21 cellular contexts compared by ENCODE assay signal in the genomic region with DNA sequence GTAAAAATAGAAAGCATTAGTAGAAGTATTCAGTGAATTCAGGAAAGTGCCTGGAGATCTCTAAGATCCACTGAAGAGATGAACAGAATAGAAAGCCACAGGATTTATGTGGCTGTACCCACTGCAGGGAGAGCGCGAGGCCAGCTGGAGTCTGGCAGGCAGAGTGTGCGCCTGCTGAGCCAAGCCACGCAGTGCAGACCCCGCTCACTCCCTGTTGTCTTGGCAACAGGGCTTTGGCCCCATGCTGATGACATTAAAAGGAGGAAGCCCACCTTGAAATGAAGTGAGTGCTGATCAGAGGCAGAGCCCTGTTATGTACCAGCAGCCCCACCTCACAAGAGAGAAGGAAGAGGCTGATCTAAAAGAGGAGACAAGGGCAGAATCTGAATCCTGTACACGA. TPM values are rescaled to one million over a fixed set of nuclear protein-coding genes. Genes with fewer than 3 reads are reported as not detected.
DNase-seq lines count a peak whose midpoint lies in the region; ATAC-seq and TF ChIP-seq lines count a peak whose summit lies in the region.
"Had no signal": no experiment of that assay in that cellular context is flagged by ENCODE, and none has a peak within 500 bp of the region (broad histone marks: within the 10 kb centered on the region; RNA-seq: fewer than 3 reads in every experiment).

No MANE protein-coding gene starts in this region.

- H3K4me3 ChIP-seq in naive thymus-derived CD4-positive, alpha-beta T cell (ENCODE audit: low read length): no peak overlapping the region
- H3K4me3 ChIP-seq: breast epithelium, esophagus muscularis mucosa, HAP-1, suprapubic skin had no signal

- peaks cover 20% of the 10 kb centered on the region for H3K4me1 Mint-ChIP-seq in stimulated activated naive CD8-positive, alpha-beta T cell treated with anti-CD3 and anti-CD28 coated beads, Interleukin-15, Interleukin-2, amounts not matched to agents 100 ng/mL and 50 ng/mL, for 24 hours (ENCODE audit: low read depth)
- H3K4me1 Mint-ChIP-seq in activated T-helper 1 cell treated with anti-CD3 and anti-CD28 coated beads, Interleukin-12 subunit alpha, Interleukin-12 subunit beta, Interleukin-2, Interleukin-4 antibody, amounts not matched to agents 30 ng/mL and 10 ng/mL and 1 ng/mL, durations not matched to agents 14 hours and 24 hours and 36 hours (ENCODE audit: low read depth): peaks cover 48% of the 10 kb centered on the region
- H3K4me1 Mint-ChIP-seq in naive thymus-derived CD4-positive, alpha-beta T cell: peaks cover 32 to 83% (median 39%) of the 10 kb centered on the region in 7 donors

- no peak for DNase-seq in stimulated activated naive CD8-positive, alpha-beta T cell treated with anti-CD3 and anti-CD28 coated beads, Interleukin-15, Interleukin-2, amounts not matched to agents 100 U/mL and 50 U/mL, for 24 hours
- DNase-seq in activated T-helper 1 cell treated with anti-CD3 and anti-CD28 coated beads, Interleukin-12 subunit alpha, Interleukin-12 subunit beta, Interleukin-2, Interleukin-4 antibody, amounts not matched to agents 30 ng/mL and 10 ng/mL and 1 ng/mL, durations not matched to agents 14 hours and 24 hours and 36 hours (ENCODE audit: low spot score): no peak
- peak in 1 of 9 donors; percentile 12 for DNase-seq in naive thymus-derived CD4-positive, alpha-beta T cell
- DNase-seq in foreskin keratinocyte (no peak), HK-2 (ENCODE audit: unreplicated experiment) (no peak), D341Med (ENCODE audit: low spot score) (no peak)
- DNase-seq: activated CD4-positive, alpha-beta T cell treated with anti-CD3 and anti-CD28 coated beads for 4 hours; activated gamma-delta T cell; DMS153; glutamatergic neuron; NCI-H1436; NCI-H2227 treated with DMSO at 0.1 percent for 48 hours; right cardiac atrium; T1000 had no signal

- H3K27ac Mint-ChIP-seq in stimulated activated naive CD8-positive, alpha-beta T cell treated with anti-CD3 and anti-CD28 coated beads, Interleukin-15, Interleukin-2, amounts not matched to agents 100 ng/mL and 50 ng/mL, for 24 hours: no peak overlapping the region
- H3K27ac Mint-ChIP-seq in activated T-helper 1 cell treated with anti-CD3 and anti-CD28 coated beads, Interleukin-12 subunit alpha, Interleukin-12 subunit beta, Interleukin-2, Interleukin-4 antibody, amounts not matched to agents 30 ng/mL and 10 ng/mL and 1 ng/mL, durations not matched to agents 14 hours and 24 hours and 36 hours: peak overlapping the region; percentile 93
- H3K27ac Mint-ChIP-seq in naive thymus-derived CD4-positive, alpha-beta T cell: peak overlapping the region; percentile 91 to 99 (median 96)

- peak overlapping the region; percentile 83 for H3K4me3 Mint-ChIP-seq in stimulated activated naive CD8-positive, alpha-beta T cell treated with anti-CD3 and anti-CD28 coated beads, Interleukin-15, Interleukin-2, amounts not matched to agents 100 ng/mL and 50 ng/mL, for 24 hours
- peak overlapping the region; percentile 59 for H3K4me3 Mint-ChIP-seq in activated T-helper 1 cell treated with anti-CD3 and anti-CD28 coated beads, Interleukin-12 subunit alpha, Interleukin-12 subunit beta, Interleukin-2, Interleukin-4 antibody, amounts not matched to agents 30 ng/mL and 10 ng/mL and 1 ng/mL, durations not matched to agents 14 hours and 24 hours and 36 hours
- peak overlapping the region; percentile 84 to 92 (median 88) for H3K4me3 Mint-ChIP-seq in naive thymus-derived CD4-positive, alpha-beta T cell

- no peaks in the 10 kb centered on the region for H3K9me3 ChIP-seq in naive thymus-derived CD4-positive, alpha-beta T cell (ENCODE audit: control insufficient read depth in 2 of 3, low read length in 3 of 3)
- H3K9me3 ChIP-seq: breast epithelium, esophagus muscularis mucosa, HAP-1, neutrophil, suprapubic skin had no signal

- ATAC-seq in stimulated activated naive CD8-positive, alpha-beta T cell treated with anti-CD3 and anti-CD28 coated beads, Interleukin-15, Interleukin-2, amounts not matched to agents 100 U/mL and 50 U/mL, for 24 hours: no peak
- ATAC-seq in naive thymus-derived CD4-positive, alpha-beta T cell: no peak
- no peak for ATAC-seq in foreskin keratinocyte
- ATAC-seq: right cardiac atrium, Right ventricle myocardium inferior had no signal

- peaks cover 3% of the 10 kb centered on the region for H3K36me3 Mint-ChIP-seq in stimulated activated naive CD8-positive, alpha-beta T cell treated with anti-CD3 and anti-CD28 coated beads, Interleukin-15, Interleukin-2, amounts not matched to agents 100 ng/mL and 50 ng/mL, for 24 hours (ENCODE audit: low read depth)
- H3K36me3 Mint-ChIP-seq in activated T-helper 1 cell treated with anti-CD3 and anti-CD28 coated beads, Interleukin-12 subunit alpha, Interleukin-12 subunit beta, Interleukin-2, Interleukin-4 antibody, amounts not matched to agents 30 ng/mL and 10 ng/mL and 1 ng/mL, durations not matched to agents 14 hours and 24 hours and 36 hours (ENCODE audit: low read depth): peaks cover 21% of the 10 kb centered on the region
- H3K36me3 Mint-ChIP-seq in naive thymus-derived CD4-positive, alpha-beta T cell: peaks cover 0 to 29% (median 23%) of the 10 kb centered on the region in 5 donors

- no peaks in the 10 kb centered on the region for H3K27me3 Mint-ChIP-seq in stimulated activated naive CD8-positive, alpha-beta T cell treated with anti-CD3 and anti-CD28 coated beads, Interleukin-15, Interleukin-2, amounts not matched to agents 100 ng/mL and 50 ng/mL, for 24 hours
- H3K27me3 Mint-ChIP-seq in activated T-helper 1 cell treated with anti-CD3 and anti-CD28 coated beads, Interleukin-12 subunit alpha, Interleukin-12 subunit beta, Interleukin-2, Interleukin-4 antibody, amounts not matched to agents 30 ng/mL and 10 ng/mL and 1 ng/mL, durations not matched to agents 14 hours and 24 hours and 36 hours (ENCODE audit: insufficient read depth): no peaks in the 10 kb centered on the region
- H3K27me3 Mint-ChIP-seq in naive thymus-derived CD4-positive, alpha-beta T cell: no peaks in the 10 kb centered on the region

- intact Hi-C loops in activated T-helper 1 cell treated with anti-CD3 and anti-CD28 coated beads, Interleukin-12 subunit alpha, Interleukin-12 subunit beta, Interleukin-2, Interleukin-4 antibody, amounts not matched to agents 30 ng/mL and 10 ng/mL and 1 ng/mL, durations not matched to agents 14 hours and 24 hours and 36 hours (cut with micrococcal nuclease): no loop called here
- intact Hi-C loops in naive thymus-derived CD4-positive, alpha-beta T cell (cut with micrococcal nuclease): loop anchor here in 1 of 2 donors (5.0 kb wide), 1 partner anchor 326 kb away; a partner anchor contains a TSS

- H3K36me3 ChIP-seq in naive thymus-derived CD4-positive, alpha-beta T cell (ENCODE audit: control insufficient read depth in 2 of 3, insufficient read depth in 3 of 3, low read length in 3 of 3): peaks cover 0 to 7% (median 0%) of the 10 kb centered on the region in 3 experiments
- H3K36me3 ChIP-seq: breast epithelium, HAP-1, suprapubic skin had no signal

- TF ChIP-seq CTCF in foreskin keratinocyte (conservative IDR thresholded peaks at IDR 0.05): no peak

- CTCF ChIA-PET in naive thymus-derived CD4-positive, alpha-beta T cell (lab: Charles Lee): interaction anchor here (0.6 to 5.4 kb wide), 4 partner anchors 11 to 281 kb away, joined by 3 to 61 read pairs (median 19); a partner anchor contains a TSS

- H3K27ac ChIP-seq in naive thymus-derived CD4-positive, alpha-beta T cell (ENCODE audit: low read depth, low read length): peak overlapping the region; percentile 77
- H3K27ac ChIP-seq in foreskin keratinocyte: no peak overlapping the region
- H3K27ac ChIP-seq: breast epithelium, esophagus muscularis mucosa, neutrophil, suprapubic skin had no signal

- H3K27me3 ChIP-seq in naive thymus-derived CD4-positive, alpha-beta T cell (ENCODE audit: control insufficient read depth in 2 of 2, insufficient read depth in 2 of 2, low read length in 2 of 2): no peaks in the 10 kb centered on the region
- H3K27me3 ChIP-seq in foreskin keratinocyte: peaks cover 3% of the 10 kb centered on the region
- H3K27me3 ChIP-seq: breast epithelium, esophagus muscularis mucosa, neutrophil, suprapubic skin had no signal

- H3K4me1 ChIP-seq in naive thymus-derived CD4-positive, alpha-beta T cell (ENCODE audit: control insufficient read depth in 2 of 2, insufficient read depth in 2 of 2, low read length in 2 of 2): peaks cover 0 to 35% of the 10 kb centered on the region in 2 donors
- no peaks in the 10 kb centered on the region for H3K4me1 ChIP-seq in foreskin keratinocyte
- H3K4me1 ChIP-seq: breast epithelium, HAP-1, suprapubic skin had no signal

- H3K9me3 Mint-ChIP-seq in stimulated activated naive CD8-positive, alpha-beta T cell treated with anti-CD3 and anti-CD28 coated beads, Interleukin-15, Interleukin-2, amounts not matched to agents 100 ng/mL and 50 ng/mL, for 24 hours: no peaks in the 10 kb centered on the region
- H3K9me3 Mint-ChIP-seq in activated T-helper 1 cell treated with anti-CD3 and anti-CD28 coated beads, Interleukin-12 subunit alpha, Interleukin-12 subunit beta, Interleukin-2, Interleukin-4 antibody, amounts not matched to agents 30 ng/mL and 10 ng/mL and 1 ng/mL, durations not matched to agents 14 hours and 24 hours and 36 hours: no peaks in the 10 kb centered on the region
- H3K9me3 Mint-ChIP-seq in naive thymus-derived CD4-positive, alpha-beta T cell: no peaks in the 10 kb centered on the region

- POLR2A ChIA-PET in naive thymus-derived CD4-positive, alpha-beta T cell (lab: Charles Lee): interaction anchor here (0.9 to 18.1 kb wide), 7 partner anchors 10 to 39 kb away, joined by 3 to 516 read pairs (median 11); a partner anchor contains a TSS

RNA-seq across cellular contexts. Expression of a gene that starts 36.7 kb away (rescaled TPM):
- total RNA-seq in activated T-helper 1 cell treated with anti-CD3 and anti-CD28 coated beads, Interleukin-12 subunit alpha, Interleukin-12 subunit beta, Interleukin-2, Interleukin-4 antibody, amounts not matched to agents 30 ng/mL and 10 ng/mL and 1 ng/mL, durations not matched to agents 14 hours and 24 hours and 36 hours: 11.6 and 12.1 TPM in 2 replicates
- total RNA-seq in naive thymus-derived CD4-positive, alpha-beta T cell: 10 to 100 TPM; 18.6 to 40.9 (median 23.2) TPM
- polyA plus RNA-seq in naive thymus-derived CD4-positive, alpha-beta T cell: 10 to 100 TPM; 15.8 to 32.0 TPM
- total RNA-seq in foreskin keratinocyte: 3.0 and 3.9 TPM in 2 replicates
- 1.8 and 1.9 TPM in 2 replicates for polyA plus RNA-seq in foreskin keratinocyte
